Comparison of ENCODE assay signal across 24 cellular contexts in the genomic region with DNA sequence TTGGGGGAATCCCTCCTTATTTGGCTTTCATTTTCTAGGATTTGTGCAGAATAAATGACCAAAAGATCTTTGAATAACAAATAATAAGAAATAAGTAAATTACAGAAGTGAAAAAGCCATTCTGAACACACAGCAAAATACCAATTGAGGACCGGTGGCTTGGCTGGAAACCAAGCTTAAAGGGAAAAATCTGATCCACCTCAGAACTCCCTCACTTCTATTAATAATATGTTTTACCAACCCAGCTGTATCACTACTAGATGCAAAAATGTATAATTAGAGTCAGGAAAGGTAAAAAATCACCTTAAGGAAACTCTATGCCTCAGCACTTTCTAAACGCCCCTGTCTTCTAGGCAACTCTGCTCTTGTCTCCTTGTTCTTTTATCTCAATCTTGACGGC.
"Had no signal": no experiment of that assay in that cellular context is flagged by ENCODE, and none has a peak within 500 bp of the region (broad histone marks: within the 10 kb centered on the region; RNA-seq: fewer than 3 reads in every experiment).

No MANE protein-coding gene starts in this region.

- DNase-seq: activated B cell treated with CpG ODN at 0.5 μM for 24 hours; activated CD4-positive, alpha-beta memory T cell treated with anti-CD3 and anti-CD28 coated beads, Interleukin-2, amount 10 ng/mL, durations not matched to agents 7 days and 5 days; activated CD4-positive, alpha-beta T cell treated with anti-CD3 and anti-CD28 coated beads, Interleukin-2, amount 50 U/mL, for 1 hour; activated gamma-delta T cell; activated naive CD4-positive, alpha-beta T cell treated with anti-CD3 and anti-CD28 coated beads for 36 hours; activated T-cell treated with anti-CD3 and anti-CD28 coated beads for 4 hours; activated T-cell treated with anti-CD3 and anti-CD28 coated beads, Interleukin-2, amount 50 U/mL, for 48 hours; amygdala; brain microvascular endothelial cell; NCI-H1105 treated with DMSO at 0.1 percent for 48 hours; NCI-H146; NCI-H187 treated with DMSO at 0.1 percent for 48 hours; NCI-H2081 treated with DMSO at 0.1 percent for 48 hours; NCI-H446; NCI-H524; NCI-H774; NK-92 treated with Interleukin-12 subunit alpha and Interleukin-12 subunit beta, amount 100 ng/mL, for 24 hours; Peyer's patch; SHP77 treated with DMSO at 0.1 percent for 48 hours; T-helper 17 cell; T-helper 9 cell had no signal

- H3K36me3 ChIP-seq: brain microvascular endothelial cell, cardiac muscle cell, Peyer's patch had no signal

- H3K9me3 ChIP-seq: Peyer's patch had no signal

- H3K27ac ChIP-seq: brain microvascular endothelial cell, cardiac muscle cell, Peyer's patch had no signal

- ATAC-seq: activated T-helper 17 cell treated with anti-CD3 and anti-CD28 coated beads, Interleukin-2, amount 50 U/mL, for 72 hours; T-helper 17 cell had no signal

- H3K4me3 ChIP-seq: cardiac muscle cell, Peyer's patch had no signal

- H3K4me3 Mint-ChIP-seq: activated B cell treated with CpG ODN at 0.5 μM for 24 hours; activated CD4-positive, alpha-beta memory T cell treated with anti-CD3 and anti-CD28 coated beads, Interleukin-2, amount 10 ng/mL, durations not matched to agents 7 days and 5 days; activated naive CD4-positive, alpha-beta T cell treated with anti-CD3 and anti-CD28 coated beads for 36 hours; activated naive CD8-positive, alpha-beta T cell; activated T-helper 17 cell treated with anti-CD3 and anti-CD28 coated beads, Interleukin-2, amount 50 U/mL, for 72 hours; T-helper 17 cell had no signal

- H3K27ac Mint-ChIP-seq: activated B cell treated with CpG ODN at 0.5 μM for 24 hours; activated CD4-positive, alpha-beta memory T cell treated with anti-CD3 and anti-CD28 coated beads, Interleukin-2, amount 10 ng/mL, durations not matched to agents 7 days and 5 days; activated naive CD4-positive, alpha-beta T cell treated with anti-CD3 and anti-CD28 coated beads for 36 hours; activated naive CD8-positive, alpha-beta T cell; activated T-helper 17 cell treated with anti-CD3 and anti-CD28 coated beads, Interleukin-2, amount 50 U/mL, for 72 hours; T-helper 17 cell had no signal

- H3K27me3 ChIP-seq: brain microvascular endothelial cell, cardiac muscle cell, Peyer's patch had no signal

- H3K9me3 Mint-ChIP-seq: activated B cell treated with CpG ODN at 0.5 μM for 24 hours; activated CD4-positive, alpha-beta memory T cell treated with anti-CD3 and anti-CD28 coated beads, Interleukin-2, amount 10 ng/mL, durations not matched to agents 7 days and 5 days; activated naive CD4-positive, alpha-beta T cell treated with anti-CD3 and anti-CD28 coated beads for 36 hours; activated T-helper 17 cell treated with anti-CD3 and anti-CD28 coated beads, Interleukin-2, amount 50 U/mL, for 72 hours had no signal

- H3K27me3 Mint-ChIP-seq: activated B cell treated with CpG ODN at 0.5 μM for 24 hours; activated CD4-positive, alpha-beta memory T cell treated with anti-CD3 and anti-CD28 coated beads, Interleukin-2, amount 10 ng/mL, durations not matched to agents 7 days and 5 days; activated naive CD8-positive, alpha-beta T cell; activated T-helper 17 cell treated with anti-CD3 and anti-CD28 coated beads, Interleukin-2, amount 50 U/mL, for 72 hours; T-helper 17 cell had no signal

- H3K4me1 ChIP-seq: Peyer's patch had no signal
